1 cellular context compared by ENCODE assay signal in genomic region chr15:90044916-90045371, GRCh38.
TF ChIP-seq lines count a peak whose summit lies in the region.

No MANE protein-coding gene starts in this region.

TF ChIP-seq in HEK293, 187 proteins besides CTCF, POLR2A, EP300 and RAD21 (continued from another document):
- TF ChIP-seq ZBTB26 (tag by site-specific recombination; optimal IDR thresholded peaks at IDR 0.05) = no peak
- TF ChIP-seq SP3 (tag by site-specific recombination; IDR thresholded peaks at IDR 0.05) = 0 out of 2 replicates have a peak, but pooled peaks have one; percentile 16
- no peak for TF ChIP-seq MZF1 (tag by site-specific recombination; IDR thresholded peaks at IDR 0.05; ENCODE audit: borderline replicate concordance)
- 0 out of 2 replicates have a peak, but pooled peaks have one; percentile 33 for TF ChIP-seq SP7 (tag by site-specific recombination; IDR thresholded peaks at IDR 0.05)
- no peak for TF ChIP-seq ZNF488 (tag by site-specific recombination; IDR thresholded peaks at IDR 0.05)
- peak; percentile 98 for TF ChIP-seq ZFHX2 (tag by site-specific recombination; conservative IDR thresholded peaks at IDR 0.05)
- TF ChIP-seq ZBTB10 (tag by site-specific recombination; IDR thresholded peaks at IDR 0.05) = no peak
- TF ChIP-seq MEIS1 (CRISPR knock-in tag; IDR thresholded peaks at IDR 0.05; ENCODE audit: borderline replicate concordance) = no peak
- TF ChIP-seq ZNF174 (tag by site-specific recombination; IDR thresholded peaks at IDR 0.05) = no peak
